Comparison of ENCODE assay signal across 15 cellular contexts in genomic region chr6:33981421-33981820, GRCh38.
DNase-seq lines count a peak whose midpoint lies in the region; ATAC-seq and TF ChIP-seq lines count a peak whose summit lies in the region.
"Had no signal": no experiment of that assay in that cellular context is flagged by ENCODE, and none has a peak within 500 bp of the region (broad histone marks: within the 10 kb centered on the region; RNA-seq: fewer than 3 reads in every experiment).

No MANE protein-coding gene starts in this region.

- no peak for ATAC-seq in activated CD4-positive, CD25-positive, alpha-beta regulatory T cell treated with anti-CD3 and anti-CD28 coated beads, Interleukin-2, amount 50 U/mL, for 24 hours
- ATAC-seq in left lobe of liver (no peak), GM21825 (IDR thresholded peaks at IDR 0.05; ENCODE audit: unreplicated experiment) (no peak)

- peak; percentile 26 for DNase-seq in activated CD4-positive, CD25-positive, alpha-beta regulatory T cell treated with anti-CD3 and anti-CD28 coated beads, Interleukin-2, amount 50 U/mL, for 72 hours
- DNase-seq in left lobe of liver (ENCODE audit: low spot score): peak; percentile 35
- DNase-seq in type B pancreatic cell (ENCODE audit: extremely low spot score, unreplicated experiment): peak; percentile 62
- DNase-seq in stimulated activated CD4-positive, alpha-beta T cell treated with anti-CD3 and anti-CD28 coated beads, Interleukin-2, amount 100 ng/mL, for 24 hours: no peak
- DNase-seq in kidney glomerular epithelial cell (lab: John Stamatoyannopoulos, UW): no peak
- DNase-seq: DMS 273 treated with DMSO at 0.1 percent for 48 hours, IMR-90, Kasumi-1, NCI-H187 treated with DMSO at 0.1 percent for 48 hours, NCI-H2171, NCI-H446 treated with DMSO at 0.1 percent for 48 hours, NCI-H774 had no signal

- no peak overlapping the region for H3K4me3 Mint-ChIP-seq in brain
- H3K4me3 Mint-ChIP-seq in type B pancreatic cell: no peak overlapping the region

- no peak for TF ChIP-seq CTCF in brain (conservative IDR thresholded peaks at IDR 0.05)
- TF ChIP-seq CTCF in type B pancreatic cell (conservative IDR thresholded peaks at IDR 0.05): no peak

- H3K27me3 Mint-ChIP-seq in brain (peaks cover 15% of the 10 kb centered on the region), type B pancreatic cell (peaks cover 23% of the 10 kb centered on the region)

- H3K27ac Mint-ChIP-seq in brain (peak overlapping the region in 3 of 5 experiments; percentile 68 to 78 (median 74)), type B pancreatic cell (no peak overlapping the region)

- peaks cover 0 to 21% (median 4%) of the 10 kb centered on the region in 5 experiments for H3K9me3 Mint-ChIP-seq in brain
- peaks cover under 1% of the 10 kb centered on the region for H3K9me3 Mint-ChIP-seq in type B pancreatic cell

- H3K36me3 Mint-ChIP-seq in brain (no peaks in the 10 kb centered on the region), type B pancreatic cell (no peaks in the 10 kb centered on the region)

- H3K4me1 Mint-ChIP-seq in brain (peaks cover 46% of the 10 kb centered on the region), type B pancreatic cell (ENCODE audit: unreplicated experiment) (peaks cover 15% of the 10 kb centered on the region)

Comparison
In these comparisons a context has a peak if more than half of its experiments do, and no peak if none do; other contexts are left out.
1. DNase-seq: peak in activated CD4-positive, CD25-positive, alpha-beta regulatory T cell treated with anti-CD3 and anti-CD28 coated beads, Interleukin-2, amount 50 U/mL, for 72 hours (single experiment), left lobe of liver (single experiment) and type B pancreatic cell (single experiment); none in stimulated activated CD4-positive, alpha-beta T cell treated with anti-CD3 and anti-CD28 coated beads, Interleukin-2, amount 100 ng/mL, for 24 hours (0 of 2) and kidney glomerular epithelial cell (single experiment).